ENCODE assay signal across 1 cellular context in the genomic region with DNA sequence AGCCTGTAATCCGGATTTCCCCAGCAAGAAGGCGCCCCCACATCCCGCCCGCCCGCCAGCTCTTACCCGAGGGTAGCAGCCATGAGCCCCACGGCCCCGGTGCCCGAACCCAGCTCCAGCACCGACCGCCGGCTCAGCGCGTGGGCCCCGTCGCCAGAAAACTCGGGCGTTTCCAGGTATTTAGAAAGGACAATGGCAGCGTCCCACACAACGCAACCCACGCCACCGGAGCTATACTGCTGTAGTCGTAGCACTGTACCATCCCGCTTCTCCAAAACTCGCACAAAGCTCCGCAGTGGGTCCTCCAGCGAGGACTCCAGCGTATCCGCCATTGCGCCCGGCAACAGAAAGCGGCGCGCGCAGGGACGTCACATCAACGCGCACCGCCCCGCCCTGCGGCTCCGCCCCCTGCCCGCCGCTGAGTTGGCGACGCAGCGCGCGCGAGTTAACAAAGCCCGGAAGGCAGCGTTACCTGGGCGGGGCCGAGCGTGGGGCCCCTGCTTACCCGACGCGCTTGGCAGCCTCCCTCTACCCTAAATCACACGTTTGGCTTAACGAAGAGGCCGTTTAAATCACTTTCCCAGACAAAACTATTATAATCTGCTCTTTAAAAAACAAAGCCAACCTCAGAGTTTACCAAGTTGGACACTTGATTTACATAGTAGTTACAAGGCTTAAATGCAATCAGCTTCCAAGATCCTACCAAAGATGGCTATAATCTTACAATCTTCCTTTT.
TF ChIP-seq lines count a peak whose summit lies in the region.

TSS of gene VCPKMT (minus strand) at position 352 of the 736 bp plus-strand sequence. CDS start at position 332, 20 bp downstream.

TF ChIP-seq in HEK293, 187 proteins besides CTCF, POLR2A, EP300 and RAD21 (continued from another document and continues in another):
- no peak for TF ChIP-seq PRDM2 (tag by site-specific recombination; IDR thresholded peaks at IDR 0.05; ENCODE audit: borderline replicate concordance)
- peak; percentile 74 for TF ChIP-seq ZBTB6 (tag by site-specific recombination; IDR thresholded peaks at IDR 0.05)
- no peak for TF ChIP-seq ZNF514 (tag by site-specific recombination; IDR thresholded peaks at IDR 0.05)
- TF ChIP-seq SP2 (tag by site-specific recombination; IDR thresholded peaks at IDR 0.05): peak; percentile 83
- peak; percentile 77 for TF ChIP-seq ZFP69B (tag by site-specific recombination; IDR thresholded peaks at IDR 0.05)
- peak; percentile 44 for TF ChIP-seq PRDM10 (tag by site-specific recombination; IDR thresholded peaks at IDR 0.05)
- no peak for TF ChIP-seq ZNF510 (tag by site-specific recombination; IDR thresholded peaks at IDR 0.05; ENCODE audit: insufficient replicate concordance)
- TF ChIP-seq ZNF645 (tag by site-specific recombination; IDR thresholded peaks at IDR 0.05): no peak
- TF ChIP-seq ZNF837 (tag by site-specific recombination; IDR thresholded peaks at IDR 0.05): no peak
- TF ChIP-seq ZNF513 (tag by site-specific recombination; IDR thresholded peaks at IDR 0.05): no peak
- peak; percentile 68 for TF ChIP-seq ZNF600 (tag by site-specific recombination; IDR thresholded peaks at IDR 0.05)
- TF ChIP-seq, protein P1, sequence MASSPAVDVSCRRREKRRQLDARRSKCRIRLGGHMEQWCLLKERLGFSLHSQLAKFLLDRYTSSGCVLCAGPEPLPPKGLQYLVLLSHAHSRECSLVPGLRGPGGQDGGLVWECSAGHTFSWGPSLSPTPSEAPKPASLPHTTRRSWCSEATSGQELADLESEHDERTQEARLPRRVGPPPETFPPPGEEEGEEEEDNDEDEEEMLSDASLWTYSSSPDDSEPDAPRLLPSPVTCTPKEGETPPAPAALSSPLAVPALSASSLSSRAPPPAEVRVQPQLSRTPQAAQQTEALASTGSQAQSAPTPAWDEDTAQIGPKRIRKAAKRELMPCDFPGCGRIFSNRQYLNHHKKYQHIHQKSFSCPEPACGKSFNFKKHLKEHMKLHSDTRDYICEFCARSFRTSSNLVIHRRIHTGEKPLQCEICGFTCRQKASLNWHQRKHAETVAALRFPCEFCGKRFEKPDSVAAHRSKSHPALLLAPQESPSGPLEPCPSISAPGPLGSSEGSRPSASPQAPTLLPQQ (tag by site-specific recombination; IDR thresholded peaks at IDR 0.05): peak; percentile 90
- TF ChIP-seq ZNF433 (tag by site-specific recombination; IDR thresholded peaks at IDR 0.05; ENCODE audit: low read depth): no peak
- peak; percentile 86 for TF ChIP-seq YY1 (tag by site-specific recombination; IDR thresholded peaks at IDR 0.05)
- TF ChIP-seq ZNF664 (tag by site-specific recombination; IDR thresholded peaks at IDR 0.05): no peak
- peak; percentile 37; the same call in 1 of the 2 replicates for TF ChIP-seq GLIS1 (tag by site-specific recombination; IDR thresholded peaks at IDR 0.05)
- TF ChIP-seq PBX3 (CRISPR knock-in tag; IDR thresholded peaks at IDR 0.05): 0 out of 2 replicates have a peak, but pooled peaks have one; percentile 67
- no peak for TF ChIP-seq OVOL3 (tag by site-specific recombination; IDR thresholded peaks at IDR 0.05)
- no peak for TF ChIP-seq ZNF37A (tag by site-specific recombination; IDR thresholded peaks at IDR 0.05)
- no peak for TF ChIP-seq MEIS1 (CRISPR knock-in tag; IDR thresholded peaks at IDR 0.05; ENCODE audit: borderline replicate concordance)
- TF ChIP-seq AEBP2 (tag by site-specific recombination; IDR thresholded peaks at IDR 0.05; ENCODE audit: borderline replicate concordance): no peak
- peak; percentile 43; the same call in 1 of the 2 replicates for TF ChIP-seq KLF17 (tag by site-specific recombination; IDR thresholded peaks at IDR 0.05)
- no peak for TF ChIP-seq WT1 (tag by site-specific recombination; IDR thresholded peaks at IDR 0.05)
- peak; percentile 26; the same call in 1 of the 2 replicates for TF ChIP-seq ZNF76 (tag by site-specific recombination; IDR thresholded peaks at IDR 0.05; ENCODE audit: borderline replicate concordance, low read depth)
- no peak for TF ChIP-seq ZSCAN23 (tag by site-specific recombination; IDR thresholded peaks at IDR 0.05)
- TF ChIP-seq ZEB2 (tag by site-specific recombination; IDR thresholded peaks at IDR 0.05): no peak; the same call in 1 of the 2 replicates
- no peak for TF ChIP-seq ZNF114 (tag by site-specific recombination; IDR thresholded peaks at IDR 0.05)
- 0 out of 2 replicates have a peak, but pooled peaks have one; percentile 49 for TF ChIP-seq ZNF660 (tag by site-specific recombination; IDR thresholded peaks at IDR 0.05)
- TF ChIP-seq ZBTB26 (tag by site-specific recombination; optimal IDR thresholded peaks at IDR 0.05): peak; percentile 92
- TF ChIP-seq ZNF394 (tag by site-specific recombination; IDR thresholded peaks at IDR 0.05; ENCODE audit: borderline replicate concordance): peak; percentile 29; the same call in 1 of the 2 replicates
